ENCODE assay signal across 4 cellular contexts in genomic region chr1:53777272-53777671, GRCh38.
"Had no signal": no experiment of that assay in that cellular context is flagged by ENCODE, and none has a peak within 500 bp of the region (broad histone marks: within the 10 kb centered on the region; RNA-seq: fewer than 3 reads in every experiment).

No MANE protein-coding gene starts in this region.

- H3K4me3 ChIP-seq: GM23248, GM23338, HAP-1 had no signal

- H3K27ac ChIP-seq: GM23248 had no signal

- ATAC-seq: GM23338, HCT116 had no signal

- H3K4me1 ChIP-seq: HAP-1 had no signal

- H3K9me3 ChIP-seq: HAP-1 had no signal
